In the genomic region with DNA sequence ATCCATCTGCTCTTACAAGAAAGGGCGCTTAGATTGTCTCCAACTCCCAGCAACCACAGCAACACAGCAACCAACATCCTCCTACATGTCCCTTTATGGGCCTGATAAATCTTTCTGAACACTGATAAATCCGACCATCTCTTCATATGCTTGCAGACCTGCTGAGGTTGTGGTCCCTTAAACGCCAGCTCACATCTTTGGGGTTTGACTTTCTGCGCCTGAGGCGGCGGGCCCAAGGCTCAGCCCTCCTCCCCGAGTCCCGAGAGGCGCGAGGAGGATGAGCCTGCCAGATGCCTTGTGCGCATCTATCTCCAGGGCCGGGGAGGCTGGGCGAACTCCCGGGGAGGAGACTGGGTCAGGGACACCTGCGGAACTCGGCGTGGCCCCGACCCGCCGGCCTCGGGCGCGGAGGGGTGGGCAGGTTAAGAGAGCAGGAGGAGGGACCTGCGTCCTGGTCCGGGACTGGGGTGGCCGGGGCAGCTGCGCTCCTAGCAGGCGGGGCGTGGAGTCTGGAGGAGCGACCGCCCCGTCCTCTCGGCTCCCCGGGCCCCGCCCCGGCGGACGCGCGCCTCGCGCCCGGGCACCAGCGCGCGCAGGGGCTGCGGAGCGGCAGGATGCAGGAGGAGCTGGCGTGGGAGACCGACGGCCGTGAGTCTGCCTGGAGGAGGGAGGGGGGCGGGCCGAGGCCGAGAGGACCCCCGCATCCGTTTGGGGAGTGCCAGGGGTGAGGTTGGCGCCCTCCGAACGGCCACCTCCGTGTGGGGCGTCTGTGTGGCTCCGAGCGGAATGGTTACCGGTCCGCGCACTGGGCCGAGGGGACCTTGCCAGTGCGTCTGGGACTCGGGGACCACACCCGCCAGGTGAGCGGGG, we compare ENCODE assay signal across 8 cellular contexts. TPM values are rescaled to one million over a fixed set of nuclear protein-coding genes. Genes with fewer than 3 reads are reported as not detected.
DNase-seq lines count a peak whose midpoint lies in the region; ATAC-seq, FAIRE-seq and TF ChIP-seq lines count a peak whose summit lies in the region.

A gene (plus strand): TSS at position 586 of the 870 bp plus-strand sequence. CDS start 29 bp downstream, at position 615.

- in situ Hi-C loops in IMR-90 (cut with MboI; ENCODE audit: low sequenced_read_pairs), result no loop called here

- H3K27ac ChIP-seq in IMR-90 (ENCODE audit: insufficient read depth, low read length) (no peak within 1 kb of the TSS; the same call in 1 of the 2 replicates), keratinocyte (ENCODE audit: control insufficient read depth, insufficient read depth, low read length) (no peak within 1 kb of the TSS), spleen (peak within 1 kb of the TSS in 7 of 8 donors; percentile 30 to 80 (median 75))

- no peak for TF ChIP-seq POLR2A in IMR-90 (IDR thresholded peaks at IDR 0.05; ENCODE audit: low read depth, low read length)
- no peak for TF ChIP-seq POLR2A in spleen (IDR thresholded peaks at IDR 0.05)

- no peaks in the 10 kb centered on the region for H3K27me3 ChIP-seq in IMR-90 (ENCODE audit: control insufficient read depth, insufficient read depth, low read length)
- H3K27me3 ChIP-seq in bronchial epithelial cell (ENCODE audit: control insufficient read depth, insufficient read depth, low read length), result no peaks in the 10 kb centered on the region
- H3K27me3 ChIP-seq in keratinocyte (ENCODE audit: control insufficient read depth, extremely low read depth, insufficient read depth, low read length), result peaks cover 3% of the 10 kb centered on the region
- peaks cover 0 to 22% (median 0%) of the 10 kb centered on the region in 7 donors for H3K27me3 ChIP-seq in spleen (replicated peaks in 1 of 7)

- FAIRE-seq in bronchial epithelial cell (lab: Jason Lieb, UNC), result no peak
- FAIRE-seq in keratinocyte (lab: Jason Lieb, UNC), result peak; percentile 13

- H3K4me3 ChIP-seq in IMR-90 (ENCODE audit: insufficient read depth, low read depth, low read length), result peak within 1 kb of the TSS; percentile 70
- H3K4me3 ChIP-seq in bronchial epithelial cell (ENCODE audit: low read depth, low read length), result peak within 1 kb of the TSS; percentile 46
- peak within 1 kb of the TSS; percentile 45 to 68 (median 65) for H3K4me3 ChIP-seq in keratinocyte (ENCODE audit: control insufficient read depth in 2 of 3, extremely low read depth in 1 of 3, insufficient read depth in 2 of 3, low read depth in 1 of 3, low read length in 3 of 3)
- peak within 1 kb of the TSS; percentile 37 to 77 (median 52) for H3K4me3 ChIP-seq in spleen

- DNase-seq in AG08396 (ENCODE audit: low spot score) (peak; percentile 87), IMR-90 (peak; percentile 27), SK-N-DZ (ENCODE audit: low spot score) (peak; percentile 89), bronchial epithelial cell (ENCODE audit: low read depth) (peak; percentile 33), keratinocyte (ENCODE audit: low read depth, low spot score) (no peak), spleen (peak; percentile 91)

- no peaks in the 10 kb centered on the region for H3K79me2 ChIP-seq in keratinocyte (ENCODE audit: control insufficient read depth, insufficient read depth, low read length)

- POLR2A ChIA-PET in IMR-90 (lab: Charles Lee; ENCODE audit: unreplicated experiment), result no interaction called here

- intact Hi-C loops in IMR-90 (cut with micrococcal nuclease) (no loop called here), spleen (cut with DNase I; ENCODE audit: low total_unique reads) (no loop called here)

- H4K8ac ChIP-seq in IMR-90 (ENCODE audit: low read depth in 2 of 2, low read length in 2 of 2), result peak within 1 kb of the TSS; percentile 13 to 47; a peak in 2 of 4 replicates

- H2AK9ac ChIP-seq in IMR-90 (replicated peaks; ENCODE audit: low read depth, low read length, poor library complexity), result peak within 1 kb of the TSS; percentile 83

- H2BK5ac ChIP-seq in IMR-90 (ENCODE audit: low read depth, low read length, poor library complexity, severe bottlenecking), result no peak within 1 kb of the TSS

- BruUV-seq in IMR-90 (replicated peaks; lab: Mats Ljungman, UMichigan), result no TSS peak

- H4K20me1 ChIP-seq in IMR-90 (ENCODE audit: insufficient read depth, low read length), result no peaks in the 10 kb centered on the region
- no peaks in the 10 kb centered on the region for H4K20me1 ChIP-seq in keratinocyte (ENCODE audit: control insufficient read depth, extremely low read depth, insufficient read depth, low read length)

- H3K9ac ChIP-seq in IMR-90 (ENCODE audit: low read depth, low read length) (peak within 1 kb of the TSS; percentile 61), keratinocyte (ENCODE audit: control insufficient read depth, extremely low read depth, insufficient read depth, low read length) (peak within 1 kb of the TSS; percentile 52)

- H3K18ac ChIP-seq in IMR-90 (ENCODE audit: low read depth, low read length), result no peak within 1 kb of the TSS

- H2BK120ac ChIP-seq in IMR-90 (ENCODE audit: low read depth, low read length), result peak within 1 kb of the TSS; percentile 20

- no peaks in the 10 kb centered on the region; a peak in 1 of 4 replicates for H3K79me1 ChIP-seq in IMR-90 (ENCODE audit: low read depth in 1 of 2, low read length in 2 of 2)

- no peak within 1 kb of the TSS for H2BK15ac ChIP-seq in IMR-90 (ENCODE audit: low read depth, low read length)

- ATAC-seq in GM18907 (IDR thresholded peaks at IDR 0.05; ENCODE audit: unreplicated experiment) (peak; percentile 49), IMR-90 (ENCODE audit: low read depth) (peak; percentile 98), GM18867 (IDR thresholded peaks at IDR 0.05; ENCODE audit: unreplicated experiment) (no peak)

- peak within 1 kb of the TSS; percentile 37 for H3K4ac ChIP-seq in IMR-90 (ENCODE audit: low read depth, low read length)

- H3K9me3 ChIP-seq in IMR-90 (ENCODE audit: control insufficient read depth, insufficient read depth, low read length) (no peaks in the 10 kb centered on the region), keratinocyte (ENCODE audit: control insufficient read depth, low read depth, low read length) (no peaks in the 10 kb centered on the region), spleen (no peaks in the 10 kb centered on the region)

- no peak within 1 kb of the TSS for H2BK20ac ChIP-seq in IMR-90 (ENCODE audit: low read depth, low read length)

- H4K5ac ChIP-seq in IMR-90 (ENCODE audit: low read depth, low read length), result no peak within 1 kb of the TSS

- H3K14ac ChIP-seq in IMR-90 (replicated peaks; ENCODE audit: low read depth, low read length), result peak within 1 kb of the TSS; percentile 37; the same call in 1 of the 2 replicates

- no peaks in the 10 kb centered on the region for H3K36me3 ChIP-seq in IMR-90 (ENCODE audit: control insufficient read depth, insufficient read depth, low read length)
- H3K36me3 ChIP-seq in bronchial epithelial cell (ENCODE audit: control insufficient read depth, insufficient read depth, low read length), result no peaks in the 10 kb centered on the region
- no peaks in the 10 kb centered on the region for H3K36me3 ChIP-seq in keratinocyte (ENCODE audit: control insufficient read depth in 2 of 2, extremely low read depth in 1 of 2, insufficient read depth in 2 of 2, low read length in 2 of 2)
- H3K36me3 ChIP-seq in spleen, result peaks cover 0 to 8% (median 0%) of the 10 kb centered on the region in 6 donors

- peaks cover 4% of the 10 kb centered on the region; the same call in 1 of the 2 replicates for H3K9me1 ChIP-seq in IMR-90 (ENCODE audit: insufficient read depth, low read length)
- H3K9me1 ChIP-seq in keratinocyte (ENCODE audit: control insufficient read depth, extremely low read depth, insufficient read depth, low read length), result no peaks in the 10 kb centered on the region

- H3K23ac ChIP-seq in IMR-90 (ENCODE audit: low read depth, low read length), result peak within 1 kb of the TSS; percentile 53

- WGBS in IMR-90 (ENCODE audit: extremely low coverage in 2 of 2, insufficient read length in 1 of 2), 2 experiments, result 8% methylated on average over 42 of the region's 72 CpGs; no CpG with 5 or more reads in 1 of the 2 experiments
- 5 to 12% (median 8%) methylated on average over 19 to 72 of the region's 72 CpGs for WGBS in spleen, 5 donors

- CTCF ChIA-PET in IMR-90 (lab: Yijun Ruan, JAX), result no interaction called here

- peak within 1 kb of the TSS; percentile 35 for H2AK5ac ChIP-seq in IMR-90 (ENCODE audit: low read depth, low read length)

- H3K4me2 ChIP-seq in IMR-90 (ENCODE audit: low read depth, low read length), result peak within 1 kb of the TSS; percentile 84
- peak within 1 kb of the TSS; percentile 87 for H3K4me2 ChIP-seq in keratinocyte (ENCODE audit: control insufficient read depth, extremely low read depth, insufficient read depth, low read depth, low read length)

- TF ChIP-seq CTCF in IMR-90 (conservative IDR thresholded peaks at IDR 0.05; ENCODE audit: low read depth, low read length), result no peak
- no peak for TF ChIP-seq CTCF in bronchial epithelial cell (IDR thresholded peaks at IDR 0.05; ENCODE audit: insufficient read depth, low read length, severe bottlenecking)
- no peak for TF ChIP-seq CTCF in keratinocyte (optimal IDR thresholded peaks at IDR 0.05 in 1 of 3, IDR thresholded peaks at IDR 0.05 in 1 of 3, conservative IDR thresholded peaks at IDR 0.05 in 1 of 3; ENCODE audit: extremely low read depth in 1 of 3, insufficient read depth in 2 of 3, low read length in 3 of 3)
- no peak for TF ChIP-seq CTCF in spleen (IDR thresholded peaks at IDR 0.05 in 8 of 11, conservative IDR thresholded peaks at IDR 0.05 in 3 of 11)

- H3K4me1 ChIP-seq in IMR-90 (ENCODE audit: control insufficient read depth, insufficient read depth, low read length) (0 out of 2 replicates have a peak, but pooled peaks cover 2% of the 10 kb centered on the region), keratinocyte (ENCODE audit: control insufficient read depth, extremely low read depth, insufficient read depth, low read length) (peaks cover 10% of the 10 kb centered on the region), spleen (peaks cover 4 to 56% (median 33%) of the 10 kb centered on the region in 6 donors)

- dilution Hi-C loops in IMR-90 (cut with HindIII; ENCODE audit: low sequenced_read_pairs, unreplicated experiment) (no loop called here), keratinocyte (cut with MboI; ENCODE audit: extremely low pct_ligation_motif_present, low sequenced_read_pairs) (no loop called here)

- H4K91ac ChIP-seq in IMR-90 (ENCODE audit: insufficient read depth, low read depth, low read length), result no peak within 1 kb of the TSS

- peak within 1 kb of the TSS; percentile 22; the same call in 1 of the 2 replicates for H3K56ac ChIP-seq in IMR-90 (ENCODE audit: extremely low read depth, insufficient read depth, low read length)

- H2AFZ ChIP-seq in IMR-90 (replicated peaks; ENCODE audit: low read length, poor library complexity) (peak within 1 kb of the TSS; percentile 98), keratinocyte (ENCODE audit: control insufficient read depth, low read length) (peak within 1 kb of the TSS; percentile 87)

- TF ChIP-seq RAD21 in IMR-90 (IDR thresholded peaks at IDR 0.05; ENCODE audit: low read length), result no peak

RNA-seq across cellular contexts. Expression of the gene that starts here (rescaled TPM):
- 2.8 and 3.6 TPM in 2 replicates for total RNA-seq in IMR-90 (2012; rRNA removed)
- 3.0 and 4.9 TPM in 2 replicates for polyA plus RNA-seq in IMR-90 (2012; rRNA removed)
- 2.1 and 4.6 TPM in 2 replicates for polyA plus RNA-seq in IMR-90 (2012; cell fraction: cytosol; rRNA removed)
- 9.8 and 13.4 TPM in 2 replicates for polyA plus RNA-seq in IMR-90 (2012; cell fraction: nucleus; rRNA removed; ENCODE audit: low replicate concordance)
- 6.4 and 6.5 TPM in 2 replicates for polyA plus RNA-seq in SK-N-DZ (2014; cell fraction: cytosol; rRNA removed)
- 24.4 and 25.9 TPM in 2 replicates for polyA plus RNA-seq in SK-N-DZ (2014; cell fraction: nucleus; rRNA removed)
- 3.2 and 4.0 TPM in 2 replicates for total RNA-seq in bronchial epithelial cell
- polyA plus RNA-seq in keratinocyte, result 0.53 to 1.1 TPM (median 0.96 TPM) in 3 replicates
- 0.76 TPM for polyA plus RNA-seq in keratinocyte (2011; ENCODE audit: low read depth)
- polyA plus RNA-seq in keratinocyte (2011; cell fraction: cytosol; rRNA removed), result 0.56 and 0.73 TPM in 2 replicates
- 1.1 and 1.8 TPM in 2 replicates for polyA plus RNA-seq in keratinocyte (2011; cell fraction: nucleus; rRNA removed)
- polyA plus RNA-seq in keratinocyte (2012; ENCODE audit: low replicate concordance), result 0.90 and 1.2 TPM in 2 replicates
- polyA minus RNA-seq in keratinocyte, result 1.8 to 3.0 TPM (median 1.9 TPM) in 3 replicates
- not detected for polyA minus RNA-seq in keratinocyte (2011; cell fraction: cytosol; rRNA and poly(A)+ RNA removed)
- 0.84 and 1.6 TPM in 2 replicates for polyA minus RNA-seq in keratinocyte (2011; cell fraction: nucleus; rRNA and poly(A)+ RNA removed)
- 10 to 100 TPM; 20.7 to 71.1 (median 48.2) TPM for total RNA-seq in spleen
- 10 to 100 TPM in 2 of 3 donors, 1 to 10 TPM in 1; 5.7 to 19.9 (median 11.7) TPM for polyA plus RNA-seq in spleen

Comparison
In these comparisons a context has a peak if more than half of its experiments do, and no peak if none do; other contexts are left out.
1. H3K27ac ChIP-seq: peak in spleen (7 of 8); none in IMR-90 (single experiment) and keratinocyte (single experiment).
2. Peak in every context shown above with its lines, with median percentiles within 50 percentile points of each other: H3K4me3 ChIP-seq.